In the genomic region with DNA sequence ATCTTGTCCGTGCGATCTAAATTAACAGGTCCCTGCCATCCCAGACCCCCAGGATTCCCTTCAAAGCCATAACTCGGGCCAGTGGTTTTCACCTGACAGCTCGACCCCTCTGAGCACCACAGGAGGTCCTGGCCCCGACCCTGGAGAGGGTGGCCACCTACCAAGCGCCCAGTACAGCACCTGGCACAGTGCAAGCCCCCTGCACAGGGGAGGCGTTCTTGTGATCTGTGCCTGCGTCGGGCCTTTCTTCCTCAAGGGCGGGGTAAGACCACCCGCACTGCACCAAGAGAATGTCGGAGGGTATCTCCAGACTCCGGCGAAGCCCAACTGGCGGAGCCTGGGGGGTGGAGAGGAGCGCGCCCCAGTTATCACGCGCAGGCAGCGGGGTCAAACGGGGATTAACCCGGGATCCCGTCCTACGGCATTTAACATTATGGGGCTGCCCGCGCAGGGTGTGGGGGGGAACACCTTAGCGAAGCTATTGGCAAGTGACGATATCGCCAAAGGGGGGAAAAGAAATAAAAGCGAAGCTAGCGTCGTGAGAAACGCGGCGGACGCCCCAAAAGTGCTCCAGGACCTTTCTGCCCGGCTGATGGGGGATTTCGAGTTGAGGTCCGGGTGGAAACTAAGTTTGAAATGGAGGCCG, we compare ENCODE assay signal across 8 cellular contexts. TPM values are rescaled to one million over a fixed set of nuclear protein-coding genes. Genes with fewer than 3 reads are reported as not detected.
DNase-seq lines count a peak whose midpoint lies in the region; ATAC-seq, FAIRE-seq and TF ChIP-seq lines count a peak whose summit lies in the region.

No MANE protein-coding gene starts in this region.

- CTCF ChIA-PET in A549 (lab: Yijun Ruan, JAX), result interaction anchor here (0.6 to 4.3 kb wide), 19 partner anchors 9 to 306 kb away, joined by 3 to 25 read pairs (median 4); a partner anchor contains a TSS

- TF ChIP-seq RAD21 in A549 (conservative IDR thresholded peaks at IDR 0.05 in 1 of 2, IDR thresholded peaks at IDR 0.05 in 1 of 2) (no peak), Ishikawa (IDR thresholded peaks at IDR 0.05; ENCODE audit: low read depth) (no peak)

- ATAC-seq in A549 (no peak), HG03045 (IDR thresholded peaks at IDR 0.05; ENCODE audit: unreplicated experiment) (no peak)

- FAIRE-seq in A549 (lab: Jason Lieb, UNC), result no peak

- WGBS in A549 (ENCODE audit: missing lambda C conversion rate), result 64% methylated on average over 40 of the region's 40 CpGs

- no peak for TF ChIP-seq EP300 in A549 (IDR thresholded peaks at IDR 0.05)
- TF ChIP-seq EP300 in Ishikawa (IDR thresholded peaks at IDR 0.05; ENCODE audit: borderline replicate concordance), result no peak

- DNase-seq in A549 (ENCODE audit: low read depth in 1 of 2, low spot score in 1 of 2) (no peak), left ventricle myocardium inferior (peak; percentile 35), retina (peak; percentile 77), GM19240 (ENCODE audit: insufficient read length, low spot score) (no peak), SW480 (ENCODE audit: low spot score) (no peak)
- peak; percentile 43 for DNase-seq in activated naive CD4-positive, alpha-beta T cell treated with anti-CD3 and anti-CD28 coated beads, Interleukin-2, amount 50 U/mL, for 16 hours

- peaks cover 39% of the 10 kb centered on the region for H3K4me1 ChIP-seq in A549
- peaks cover 55% of the 10 kb centered on the region for H3K4me1 ChIP-seq in left ventricle myocardium inferior

- POLR2A ChIA-PET in A549 (lab: Yijun Ruan, JAX), result interaction anchor here (0.5 to 3.2 kb wide), 18 partner anchors 9 to 477 kb away, joined by 3 to 26 read pairs (median 4); a partner anchor contains a TSS

- no peaks in the 10 kb centered on the region for H3K27me3 ChIP-seq in left ventricle myocardium inferior (ENCODE audit: low read depth)

- peak overlapping the region; percentile 70 for H3K4me2 ChIP-seq in A549

- peaks cover 23% of the 10 kb centered on the region for H3K36me3 ChIP-seq in left ventricle myocardium inferior

- no peaks in the 10 kb centered on the region for H3K9me3 ChIP-seq in A549
- no peaks in the 10 kb centered on the region for H3K9me3 ChIP-seq in left ventricle myocardium inferior (replicated peaks)

- H3K27ac ChIP-seq in A549 (peak overlapping the region; percentile 93 to 95), left ventricle myocardium inferior (replicated peaks) (peak overlapping the region; percentile 97)

- peak overlapping the region; percentile 64 for H3K4me3 ChIP-seq in A549
- H3K4me3 ChIP-seq in left ventricle myocardium inferior, result peak overlapping the region; percentile 81

- no peak for TF ChIP-seq CTCF in A549 (IDR thresholded peaks at IDR 0.05)
- peak; percentile 2 for TF ChIP-seq CTCF in left ventricle myocardium inferior (IDR thresholded peaks at IDR 0.05; ENCODE audit: borderline replicate concordance)

- intact Hi-C loops in left ventricle myocardium inferior (cut with micrococcal nuclease), result no loop called here

- peak; percentile 41 for TF ChIP-seq POLR2A in A549 (IDR thresholded peaks at IDR 0.05; ENCODE audit: low read length)

TF ChIP-seq in A549, 52 proteins besides CTCF, POLR2A, EP300 and RAD21 (continues in another document):
- 0 out of 2 replicates have a peak, but pooled peaks have one; percentile 2 for TF ChIP-seq NFE2L2 (conservative IDR thresholded peaks at IDR 0.05; ENCODE audit: low read length)
- peak; percentile 90; the same call in 1 of the 2 replicates for TF ChIP-seq CHD4 (IDR thresholded peaks at IDR 0.05; ENCODE audit: borderline replicate concordance)
- peak; percentile 20; the same call in 1 of the 2 replicates for TF ChIP-seq TFCP2L1 (CRISPR knock-in tag; IDR thresholded peaks at IDR 0.05)
- TF ChIP-seq, protein P1, sequence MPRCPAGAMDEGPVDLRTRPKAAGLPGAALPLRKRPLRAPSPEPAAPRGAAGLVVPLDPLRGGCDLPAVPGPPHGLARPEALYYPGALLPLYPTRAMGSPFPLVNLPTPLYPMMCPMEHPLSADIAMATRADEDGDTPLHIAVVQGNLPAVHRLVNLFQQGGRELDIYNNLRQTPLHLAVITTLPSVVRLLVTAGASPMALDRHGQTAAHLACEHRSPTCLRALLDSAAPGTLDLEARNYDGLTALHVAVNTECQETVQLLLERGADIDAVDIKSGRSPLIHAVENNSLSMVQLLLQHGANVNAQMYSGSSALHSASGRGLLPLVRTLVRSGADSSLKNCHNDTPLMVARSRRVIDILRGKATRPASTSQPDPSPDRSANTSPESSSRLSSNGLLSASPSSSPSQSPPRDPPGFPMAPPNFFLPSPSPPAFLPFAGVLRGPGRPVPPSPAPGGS (IDR thresholded peaks at IDR 0.05), result peak; percentile 17; the same call in 1 of the 3 replicates

TF ChIP-seq in Ishikawa, 13 proteins besides CTCF, POLR2A, EP300 and RAD21:
- TF ChIP-seq, protein P2, sequence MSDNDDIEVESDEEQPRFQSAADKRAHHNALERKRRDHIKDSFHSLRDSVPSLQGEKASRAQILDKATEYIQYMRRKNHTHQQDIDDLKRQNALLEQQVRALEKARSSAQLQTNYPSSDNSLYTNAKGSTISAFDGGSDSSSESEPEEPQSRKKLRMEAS (IDR thresholded peaks at IDR 0.05), result no peak
- TF ChIP-seq FOXM1 (IDR thresholded peaks at IDR 0.05; ENCODE audit: borderline replicate concordance, low read depth), result no peak
- peak; percentile 9 for TF ChIP-seq ZBTB7A (IDR thresholded peaks at IDR 0.05; ENCODE audit: low read depth)
- TF ChIP-seq, protein P3, sequence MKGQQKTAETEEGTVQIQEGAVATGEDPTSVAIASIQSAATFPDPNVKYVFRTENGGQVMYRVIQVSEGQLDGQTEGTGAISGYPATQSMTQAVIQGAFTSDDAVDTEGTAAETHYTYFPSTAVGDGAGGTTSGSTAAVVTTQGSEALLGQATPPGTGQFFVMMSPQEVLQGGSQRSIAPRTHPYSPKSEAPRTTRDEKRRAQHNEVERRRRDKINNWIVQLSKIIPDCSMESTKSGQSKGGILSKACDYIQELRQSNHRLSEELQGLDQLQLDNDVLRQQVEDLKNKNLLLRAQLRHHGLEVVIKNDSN (IDR thresholded peaks at IDR 0.05), result no peak
- no peak for TF ChIP-seq NFIC (IDR thresholded peaks at IDR 0.05)

RNA-seq across cellular contexts. Expression of a gene that starts 1.3 kb away (rescaled TPM):
- polyA plus RNA-seq in A549 (2011; rRNA removed) (440 and 487 TPM in 2 replicates), A549 (2017; fragmentation: RNase III; extraction: RNeasy Plus Mini Kit Qiagen cat#74134 plus additional on column Dnase treatment) (372 to 383 TPM (median 380 TPM) in 3 replicates)
- 346 and 419 TPM in 2 replicates for polyA plus RNA-seq in A549 (2012; cell fraction: cytosol; rRNA removed)
- 557 and 713 TPM in 2 replicates for polyA plus RNA-seq in A549 (2012; cell fraction: nucleus; rRNA removed)
- 477 and 485 TPM in 2 replicates for polyA minus RNA-seq in A549 (2011; rRNA and poly(A)+ RNA removed)
- 140 TPM for total RNA-seq in left ventricle myocardium inferior

RNA-seq across cellular contexts. Expression of a gene that starts 19.5 kb away (rescaled TPM):
- 383 and 431 TPM in 2 replicates for polyA plus RNA-seq in A549 (2011; rRNA removed)
- polyA plus RNA-seq in A549 (2012; cell fraction: cytosol; rRNA removed), result 437 and 495 TPM in 2 replicates
- 459 and 460 TPM in 2 replicates for polyA plus RNA-seq in A549 (2012; cell fraction: nucleus; rRNA removed)
- polyA plus RNA-seq in A549 (2017; fragmentation: RNase III; extraction: RNeasy Plus Mini Kit Qiagen cat#74134 plus additional on column Dnase treatment), result 393 to 394 TPM (median 394 TPM) in 3 replicates
- 166 and 194 TPM in 2 replicates for polyA minus RNA-seq in A549 (2011; rRNA and poly(A)+ RNA removed)
- 947 TPM for total RNA-seq in left ventricle myocardium inferior

RNA-seq across cellular contexts. Expression of a gene that starts 27.0 kb away (rescaled TPM):
- polyA plus RNA-seq in A549 (2011; rRNA removed) (6.3 and 6.6 TPM in 2 replicates), A549 (2017; fragmentation: RNase III; extraction: RNeasy Plus Mini Kit Qiagen cat#74134 plus additional on column Dnase treatment) (2.9 to 3.5 TPM (median 3.1 TPM) in 3 replicates)
- polyA plus RNA-seq in A549 (2012; cell fraction: cytosol; rRNA removed), result 3.6 and 3.7 TPM in 2 replicates
- polyA plus RNA-seq in A549 (2012; cell fraction: nucleus; rRNA removed), result 2.1 and 2.8 TPM in 2 replicates
- polyA minus RNA-seq in A549 (2011; rRNA and poly(A)+ RNA removed), result 4.3 and 5.2 TPM in 2 replicates
- 3.7 TPM for total RNA-seq in left ventricle myocardium inferior

RNA-seq across cellular contexts. Expression of a gene that starts 38.4 kb away (rescaled TPM):
- polyA plus RNA-seq in A549 (2011; rRNA removed) (2.5 and 3.3 TPM in 2 replicates), A549 (2017; fragmentation: RNase III; extraction: RNeasy Plus Mini Kit Qiagen cat#74134 plus additional on column Dnase treatment) (0.38 to 0.94 TPM (median 0.84 TPM) in 3 replicates)
- 0.87 and 1.2 TPM in 2 replicates for polyA plus RNA-seq in A549 (2012; cell fraction: cytosol; rRNA removed)
- 4.4 and 6.3 TPM in 2 replicates for polyA plus RNA-seq in A549 (2012; cell fraction: nucleus; rRNA removed)
- 1.7 and 2.4 TPM in 2 replicates for polyA minus RNA-seq in A549 (2011; rRNA and poly(A)+ RNA removed)
- total RNA-seq in left ventricle myocardium inferior, result 0.82 TPM

RNA-seq across cellular contexts. Expression of a gene that starts 48.3 kb away (rescaled TPM):
- polyA plus RNA-seq in A549 (2011; rRNA removed), result 28.6 and 31.5 TPM in 2 replicates
- polyA plus RNA-seq in A549 (2012; cell fraction: cytosol; rRNA removed), result 32.7 and 36.6 TPM in 2 replicates
- polyA plus RNA-seq in A549 (2012; cell fraction: nucleus; rRNA removed), result 57.0 and 61.5 TPM in 2 replicates
- 28.3 to 30.4 TPM (median 30.4 TPM) in 3 replicates for polyA plus RNA-seq in A549 (2017; fragmentation: RNase III; extraction: RNeasy Plus Mini Kit Qiagen cat#74134 plus additional on column Dnase treatment)
- 23.2 and 27.7 TPM in 2 replicates for polyA minus RNA-seq in A549 (2011; rRNA and poly(A)+ RNA removed)
- total RNA-seq in left ventricle myocardium inferior, result 99.0 TPM

Comparison
In these comparisons a context has a peak if more than half of its experiments do, and no peak if none do; other contexts are left out.
1. DNase-seq: peak in activated naive CD4-positive, alpha-beta T cell treated with anti-CD3 and anti-CD28 coated beads, Interleukin-2, amount 50 U/mL, for 16 hours (single experiment), left ventricle myocardium inferior (single experiment) and retina (single experiment); none in A549 (0 of 2), GM19240 (single experiment) and SW480 (single experiment).